Comparison of ENCODE assay signal across 8 cellular contexts in the genomic region with DNA sequence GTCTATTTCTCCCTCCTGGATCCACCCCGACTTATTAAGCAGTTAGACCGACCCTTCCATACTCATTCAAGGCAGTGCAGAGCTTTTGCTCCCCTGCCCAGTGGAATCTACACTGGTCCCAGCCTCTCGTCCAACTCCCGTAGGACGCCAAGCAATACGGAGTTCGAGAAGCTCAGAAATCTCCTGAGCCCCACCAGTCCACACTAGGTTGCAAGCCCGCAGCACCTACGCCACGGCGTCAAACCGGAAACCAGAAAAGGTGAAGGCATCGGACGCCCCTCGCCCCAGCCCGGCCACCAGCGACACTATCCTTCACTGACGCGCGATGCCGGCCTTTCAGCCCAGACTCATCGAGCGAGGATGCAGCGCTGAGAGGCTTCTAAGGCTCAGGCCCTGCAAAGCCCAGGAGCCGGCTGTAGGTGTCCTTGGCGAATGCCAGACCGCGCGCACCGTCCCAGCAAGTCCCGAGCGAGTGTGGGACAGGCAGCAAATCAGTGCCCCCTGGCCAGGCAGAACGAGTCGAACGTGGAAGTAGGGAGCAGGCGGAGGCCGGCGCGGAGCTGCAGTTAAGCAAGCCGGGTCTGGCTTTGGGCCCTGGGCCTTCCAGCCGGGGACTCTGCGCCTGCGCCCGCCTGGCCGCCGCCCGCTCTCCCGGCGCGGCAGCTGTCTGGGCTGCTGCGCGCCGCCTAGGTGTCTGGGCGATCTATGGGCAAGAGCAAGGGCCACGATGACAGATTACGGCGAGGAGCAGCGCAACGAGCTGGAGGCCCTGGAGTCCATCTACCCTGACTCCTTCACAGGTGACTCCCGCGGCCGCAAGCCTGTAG.
DNase-seq lines count a peak whose midpoint lies in the region; ATAC-seq and TF ChIP-seq lines count a peak whose summit lies in the region.

Gene RWDD1 (plus strand): TSS at position 649 of the 827 bp plus-strand sequence. CDS start 79 bp downstream, at position 728.

- H3K4me3 Mint-ChIP-seq in central memory CD8-positive, alpha-beta T cell: peak within 1 kb of the TSS; percentile 95

- ATAC-seq in GM19025 (IDR thresholded peaks at IDR 0.05; ENCODE audit: low read depth, unreplicated experiment) (peak; percentile 94), HG03342 (IDR thresholded peaks at IDR 0.05; ENCODE audit: unreplicated experiment) (peak; percentile 92)
- peak; percentile 97 for ATAC-seq in central memory CD8-positive, alpha-beta T cell (replicated peaks; ENCODE audit: extremely low read depth, poor library complexity, severe bottlenecking)

- no peaks in the 10 kb centered on the region for H3K9me3 Mint-ChIP-seq in central memory CD8-positive, alpha-beta T cell

- TF ChIP-seq CTCF in AG10803 (conservative IDR thresholded peaks at IDR 0.05; ENCODE audit: low read length): no peak

- H3K36me3 Mint-ChIP-seq in central memory CD8-positive, alpha-beta T cell (ENCODE audit: insufficient read depth): peaks cover 22% of the 10 kb centered on the region

- H3K4me1 Mint-ChIP-seq in central memory CD8-positive, alpha-beta T cell: peaks cover 46% of the 10 kb centered on the region

- peak within 1 kb of the TSS; percentile 98 for H3K27ac Mint-ChIP-seq in central memory CD8-positive, alpha-beta T cell (ENCODE audit: low read depth)

- peak within 1 kb of the TSS; percentile 97 for H3K4me3 ChIP-seq in AG10803 (ENCODE audit: low read length)

- no peaks in the 10 kb centered on the region for H3K27me3 Mint-ChIP-seq in central memory CD8-positive, alpha-beta T cell

- DNase-seq in AG10803 (ENCODE audit: low read depth) (peak; percentile 100), NCI-H446 (lab: John Stamatoyannopoulos, UW) (peak; percentile 90 to 97), iris pigment epithelial cell (ENCODE audit: low read depth) (peak; percentile 100)
- DNase-seq in activated CD4-positive, CD25-positive, alpha-beta regulatory T cell treated with anti-CD3 and anti-CD28 coated beads, Interleukin-2, amount 50 U/mL, for 16 hours (ENCODE audit: low read depth, low spot score): peak; percentile 96
- DNase-seq in central memory CD8-positive, alpha-beta T cell (ENCODE audit: low spot score in 2 of 2): peak; percentile 94 to 98
- peak; percentile 96 for DNase-seq in stimulated activated CD4-positive, alpha-beta T cell treated with anti-CD3 and anti-CD28 coated beads, Interleukin-12 subunit alpha, Interleukin-12 subunit beta, amount 100 ng/mL, for 4 hours

Comparison
In these comparisons a context has a peak if more than half of its experiments do, and no peak if none do; other contexts are left out.
1. Peak in every context shown above with its lines: DNase-seq, ATAC-seq and H3K4me3 ChIP-seq.